17 cellular contexts compared by ENCODE assay signal in genomic region chr16:84295203-84295850, GRCh38. TPM values are rescaled to one million over a fixed set of nuclear protein-coding genes. Genes with fewer than 3 reads are reported as not detected.
DNase-seq lines count a peak whose midpoint lies in the region; ATAC-seq, FAIRE-seq and TF ChIP-seq lines count a peak whose summit lies in the region.
"Had no signal": no experiment of that assay in that cellular context is flagged by ENCODE, and none has a peak within 500 bp of the region (broad histone marks: within the 10 kb centered on the region; RNA-seq: fewer than 3 reads in every experiment).

No MANE protein-coding gene starts in this region.

- H3K36me3 ChIP-seq in astrocyte (ENCODE audit: insufficient read depth, low read length) (no peaks in the 10 kb centered on the region), lung (ENCODE audit: control insufficient read depth in 2 of 2, insufficient read depth in 2 of 2, low read length in 2 of 2) (no peaks in the 10 kb centered on the region), stomach smooth muscle (ENCODE audit: control insufficient read depth in 2 of 2, insufficient read depth in 2 of 2, low read length in 2 of 2) (no peaks in the 10 kb centered on the region)
- H3K36me3 ChIP-seq: pancreas had no signal

- TF ChIP-seq CTCF in HFFc6 (IDR thresholded peaks at IDR 0.05) = no peak
- no peak for TF ChIP-seq CTCF in astrocyte (IDR thresholded peaks at IDR 0.05; ENCODE audit: insufficient read depth, low read depth, low read length)
- TF ChIP-seq CTCF in lung (IDR thresholded peaks at IDR 0.05; ENCODE audit: control extremely low read depth, extremely low read depth) = no peak

- no peak for FAIRE-seq in astrocyte (lab: Jason Lieb, UNC)
- FAIRE-seq: keratinocyte, pancreas had no signal

- H3K4me2 ChIP-seq in astrocyte (ENCODE audit: low read length) = peak overlapping the region; percentile 72

- DNase-seq in HFFc6 (no peak), astrocyte (ENCODE audit: low read depth) (no peak), lung (ENCODE audit: low spot score) (no peak), NCI-H510A (lab: John Stamatoyannopoulos, UW) (no peak), NCI-H1694 treated with DMSO at 0.1 percent for 48 hours (lab: John Stamatoyannopoulos, UW) (no peak), islet precursor cell (no peak)
- DNase-seq: COR-L47; cortex of kidney; foreskin melanocyte; NCI-H1048; NCI-H446 treated with DMSO at 0.1 percent for 48 hours; pancreas; stimulated activated CD4-positive, alpha-beta T cell treated with anti-CD3 and anti-CD28 coated beads, Interleukin-4, amount 100 ng/mL, for 24 hours; stimulated activated naive CD4-positive, alpha-beta T cell treated with Interleukin-2 at 50 U/mL for 16 hours had no signal

- H3K27ac ChIP-seq in astrocyte (ENCODE audit: low read depth, low read length) = no peak overlapping the region
- H3K27ac ChIP-seq in lung (ENCODE audit: low read depth in 1 of 2, low read length in 1 of 2) = peak overlapping the region in 1 of 2 donors; percentile 82
- peak overlapping the region; percentile 46 for H3K27ac ChIP-seq in stomach smooth muscle (ENCODE audit: low read length)
- H3K27ac ChIP-seq: pancreas had no signal

- H3K4me3 ChIP-seq in astrocyte (ENCODE audit: insufficient read depth, low read depth, low read length) (no peak overlapping the region), lung (peak overlapping the region; percentile 10), stomach smooth muscle (ENCODE audit: low read length in 2 of 2) (peak overlapping the region in 1 of 2 donors; percentile 67)
- H3K4me3 ChIP-seq: pancreas had no signal

- H3K36me3 Mint-ChIP-seq in HFFc6 (ENCODE audit: low read depth) = no peaks in the 10 kb centered on the region
- H3K36me3 Mint-ChIP-seq in astrocyte (ENCODE audit: low read depth, unreplicated experiment) = no peaks in the 10 kb centered on the region
- H3K36me3 Mint-ChIP-seq: activated naive CD4-positive, alpha-beta T cell treated with anti-CD3 and anti-CD28 coated beads, Interleukin-2, amount 50 U/mL, for 72 hours had no signal

- H3K27me3 Mint-ChIP-seq in HFFc6 (ENCODE audit: insufficient read depth) = peaks cover 45% of the 10 kb centered on the region
- H3K27me3 Mint-ChIP-seq in astrocyte (ENCODE audit: low read depth, unreplicated experiment) = peaks cover 47% of the 10 kb centered on the region

- H3K9me3 ChIP-seq in astrocyte (ENCODE audit: insufficient read depth, low read depth, low read length) (no peaks in the 10 kb centered on the region), lung (ENCODE audit: control insufficient read depth in 2 of 2, insufficient read depth in 1 of 2, low read length in 1 of 2) (no peaks in the 10 kb centered on the region), stomach smooth muscle (ENCODE audit: control insufficient read depth in 2 of 2, low read length in 2 of 2) (no peaks in the 10 kb centered on the region)
- H3K9me3 ChIP-seq: pancreas had no signal

- H4K20me1 ChIP-seq in astrocyte (ENCODE audit: insufficient read depth, low read length) = no peaks in the 10 kb centered on the region

- peak overlapping the region; percentile 80 for H3K4me3 Mint-ChIP-seq in HFFc6
- no peak overlapping the region for H3K4me3 Mint-ChIP-seq in astrocyte (ENCODE audit: unreplicated experiment)

- no peak overlapping the region for H3K27ac Mint-ChIP-seq in HFFc6
- H3K27ac Mint-ChIP-seq in astrocyte (ENCODE audit: unreplicated experiment) = no peak overlapping the region
- H3K27ac Mint-ChIP-seq: activated naive CD4-positive, alpha-beta T cell treated with anti-CD3 and anti-CD28 coated beads, Interleukin-2, amount 50 U/mL, for 72 hours had no signal

- H3K4me1 Mint-ChIP-seq in HFFc6 (ENCODE audit: low read depth) (peaks cover 17% of the 10 kb centered on the region), astrocyte (ENCODE audit: low read depth, unreplicated experiment) (peaks cover 12% of the 10 kb centered on the region)

- no peaks in the 10 kb centered on the region for H3K79me2 ChIP-seq in astrocyte (ENCODE audit: insufficient read depth, low read length)

- H3K9me3 Mint-ChIP-seq in HFFc6 (no peaks in the 10 kb centered on the region), astrocyte (ENCODE audit: unreplicated experiment) (no peaks in the 10 kb centered on the region)
- H3K9me3 Mint-ChIP-seq: activated naive CD4-positive, alpha-beta T cell treated with anti-CD3 and anti-CD28 coated beads, Interleukin-2, amount 50 U/mL, for 72 hours had no signal

- no peak overlapping the region for H3K9ac ChIP-seq in astrocyte (ENCODE audit: low read length)
- H3K9ac ChIP-seq in stomach smooth muscle (ENCODE audit: low read length in 2 of 2) = peak overlapping the region in 1 of 2 donors; percentile 62

- H3K4me1 ChIP-seq in astrocyte (ENCODE audit: insufficient read depth, low read length) (peaks cover 4% of the 10 kb centered on the region), lung (ENCODE audit: control insufficient read depth in 2 of 2, insufficient read depth in 2 of 2, low read length in 2 of 2) (peaks cover 0 to 17% of the 10 kb centered on the region in 2 donors), stomach smooth muscle (ENCODE audit: control insufficient read depth, insufficient read depth, low read length) (peaks cover 40% of the 10 kb centered on the region)
- H3K4me1 ChIP-seq: pancreas had no signal

- H2AFZ ChIP-seq in astrocyte (ENCODE audit: low read depth, low read length) = no peak overlapping the region

- 38% methylated on average over 14 of the region's 14 CpGs for WGBS in lung, 2 donors

- no peak for ATAC-seq in lung (ENCODE audit: insufficient read depth, low FRiP score)

- peaks cover 33% of the 10 kb centered on the region for H3K27me3 ChIP-seq in astrocyte (ENCODE audit: insufficient read depth, low read length)
- no peaks in the 10 kb centered on the region for H3K27me3 ChIP-seq in lung (ENCODE audit: control insufficient read depth, insufficient read depth)
- H3K27me3 ChIP-seq in stomach smooth muscle (ENCODE audit: control insufficient read depth in 1 of 2, insufficient read depth in 2 of 2, low read length in 2 of 2) = peaks cover 25 to 35% of the 10 kb centered on the region in 2 donors

RNA-seq across cellular contexts. Expression of gene WFDC1, which starts 0.6 kb away (rescaled TPM):
- 10 to 100 TPM in 2 of 6 experiments, 1 to 10 TPM in 4; 2.4 to 34.5 (median 2.8) TPM for total RNA-seq in HFFc6 (2021; fragmentation: NEBNext Ultra II Directional; extraction: Animal tissue kit (Norgen Biotek cat#: 25700))
- total RNA-seq in astrocyte = 0.34 TPM in 1 of 2 replicates, not detected in the other
- total RNA-seq in lung = 10 to 100 TPM in 1 of 2 donors, 1 to 10 TPM in 1; 6.5 to 14.8 TPM
- 10 to 100 TPM in 1 of 2 donors, 1 to 10 TPM in 1; 9.9 to 12.9 TPM for polyA plus RNA-seq in lung
- total RNA-seq: activated naive CD4-positive, alpha-beta T cell treated with anti-CD3 and anti-CD28 coated beads, Interleukin-2, amount 50 U/mL, for 72 hours had no signal
- polyA plus RNA-seq: keratinocyte had no signal

RNA-seq across cellular contexts. Expression of gene KCNG4, which starts 55.5 kb away (rescaled TPM):
- not detected for total RNA-seq in HFFc6 (2021; fragmentation: NEBNext Ultra II Directional; extraction: Animal tissue kit (Norgen Biotek cat#: 25700))
- not detected in 2 replicates for total RNA-seq in astrocyte
- not detected for total RNA-seq in lung
- polyA plus RNA-seq in lung = not detected
- total RNA-seq: activated naive CD4-positive, alpha-beta T cell treated with anti-CD3 and anti-CD28 coated beads, Interleukin-2, amount 50 U/mL, for 72 hours; pancreas had no signal
- polyA plus RNA-seq: keratinocyte had no signal
